Comparison of ENCODE assay signal across 11 cellular contexts in the genomic region with DNA sequence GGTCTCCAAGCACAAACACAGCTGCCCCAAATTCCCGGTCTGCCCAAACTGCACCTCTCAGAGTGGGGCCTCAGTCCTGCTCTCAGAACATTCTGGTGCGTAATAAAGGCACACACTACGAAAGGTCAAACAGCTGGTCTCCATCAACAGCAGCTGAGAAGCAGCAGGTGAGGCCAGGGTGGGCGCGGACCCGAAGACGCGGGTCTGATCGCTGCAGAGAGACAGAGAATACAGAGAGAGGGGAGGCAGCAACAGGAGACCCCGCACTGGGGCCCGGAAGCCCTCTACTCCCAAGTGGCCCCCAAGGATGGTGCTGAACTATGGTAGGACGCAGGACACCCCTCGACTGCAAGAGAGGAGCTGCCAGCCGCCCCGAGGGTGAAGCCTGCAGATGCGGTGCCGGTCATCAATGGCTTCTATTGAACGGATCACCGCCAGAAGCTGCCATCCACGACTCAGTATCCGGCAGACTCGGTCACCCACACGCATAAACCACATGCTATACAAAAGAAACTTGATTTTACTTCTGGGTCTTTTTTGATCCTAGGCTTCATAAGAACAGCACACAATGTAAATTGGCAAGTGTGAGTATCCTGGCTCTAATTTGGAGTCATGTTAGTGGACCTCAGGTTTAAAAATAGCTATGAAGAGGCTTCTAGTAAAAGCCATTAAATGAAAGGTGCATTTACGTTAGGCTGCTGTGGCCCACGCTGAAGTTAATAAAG. TPM values are rescaled to one million over a fixed set of nuclear protein-coding genes. Genes with fewer than 3 reads are reported as not detected.
DNase-seq lines count a peak whose midpoint lies in the region; ATAC-seq and TF ChIP-seq lines count a peak whose summit lies in the region.
"Had no signal": no experiment of that assay in that cellular context is flagged by ENCODE, and none has a peak within 500 bp of the region (broad histone marks: within the 10 kb centered on the region; RNA-seq: fewer than 3 reads in every experiment).

No MANE protein-coding gene starts in this region.

- DNase-seq in dorsolateral prefrontal cortex (no peak), psoas muscle (peak in 1 of 2 donors; percentile 42), D341Med (ENCODE audit: low spot score) (no peak), GF-D8 (lab: John Stamatoyannopoulos, UW) (no peak), NCI-H2029 treated with DMSO at 0.1 percent for 48 hours (lab: John Stamatoyannopoulos, UW) (no peak), ascending aorta (ENCODE audit: low spot score in 2 of 2) (no peak)
- DNase-seq: amniotic stem cell, PC-9 had no signal

- intact Hi-C loops in dorsolateral prefrontal cortex (cut with DNase I) (no loop called here), psoas muscle (cut with DNase I) (no loop called here), ascending aorta (cut with DNase I) (no loop called here)

- ATAC-seq in GM18511 (IDR thresholded peaks at IDR 0.05; ENCODE audit: unreplicated experiment) = peak; percentile 47
- ATAC-seq in HG02884 (IDR thresholded peaks at IDR 0.05; ENCODE audit: unreplicated experiment) = peak; percentile 17
- ATAC-seq in psoas muscle = peak in 3 of 4 donors; percentile 57 to 81 (median 73)

- H3K4me1 ChIP-seq in psoas muscle (peaks cover 67% of the 10 kb centered on the region), ascending aorta (peaks cover 3 to 21% of the 10 kb centered on the region in 2 donors)

- H3K9me3 ChIP-seq in psoas muscle (no peaks in the 10 kb centered on the region), ascending aorta (no peaks in the 10 kb centered on the region)

- H3K27ac ChIP-seq in dorsolateral prefrontal cortex (peak overlapping the region in 30 of 59 donors; percentile 2 to 77 (median 42)), psoas muscle (peak overlapping the region; percentile 73), ascending aorta (no peak overlapping the region)
- H3K27ac ChIP-seq: HL-60, PC-9 had no signal

- WGBS in psoas muscle, 3 donors = 51 to 68% (median 57%) methylated on average over 25 of the region's 25 CpGs

- H3K36me3 ChIP-seq in psoas muscle (ENCODE audit: insufficient read depth in 1 of 2, low read depth in 1 of 2) (no peaks in the 10 kb centered on the region), ascending aorta (no peaks in the 10 kb centered on the region)

- no peaks in the 10 kb centered on the region for H3K27me3 ChIP-seq in dorsolateral prefrontal cortex
- no peaks in the 10 kb centered on the region for H3K27me3 ChIP-seq in psoas muscle (ENCODE audit: insufficient read depth in 3 of 3, low read length in 2 of 3)
- H3K27me3 ChIP-seq in ascending aorta = no peaks in the 10 kb centered on the region

- peak overlapping the region in 41 of 59 donors; percentile 1 to 56 (median 29) for H3K4me3 ChIP-seq in dorsolateral prefrontal cortex
- peak overlapping the region; percentile 46 for H3K4me3 ChIP-seq in psoas muscle
- H3K4me3 ChIP-seq in ascending aorta = no peak overlapping the region
- H3K4me3 ChIP-seq: PC-9 had no signal

- no peak for TF ChIP-seq CTCF in dorsolateral prefrontal cortex (IDR thresholded peaks at IDR 0.05 in 54 of 56, conservative IDR thresholded peaks at IDR 0.05 in 2 of 56; ENCODE audit: low read depth in 1 of 56, partially characterized antibody in 56 of 56)
- TF ChIP-seq CTCF in psoas muscle (IDR thresholded peaks at IDR 0.05) = no peak
- TF ChIP-seq CTCF in ascending aorta (IDR thresholded peaks at IDR 0.05) = no peak

RNA-seq across cellular contexts. Expression of a gene that starts 33.4 kb away (rescaled TPM):
- total RNA-seq in dorsolateral prefrontal cortex = 10 to 100 TPM; 28.8 to 87.6 (median 61.8) TPM
- total RNA-seq in psoas muscle = 10 to 100 TPM; 27.2 to 38.7 (median 33.9) TPM
- polyA plus RNA-seq in psoas muscle = 10 to 100 TPM; 28.2 to 58.1 (median 39.6) TPM
- total RNA-seq in ascending aorta = 35.4 TPM

Comparison
In these comparisons a context has a peak if more than half of its experiments do, and no peak if none do; other contexts are left out.
1. ATAC-seq: peak in every context shown above with its lines; median percentile 73 in psoas muscle; 47 in GM18511; 17 in HG02884.
2. H3K27ac ChIP-seq: peak in dorsolateral prefrontal cortex (30 of 59) and psoas muscle (single experiment); none in ascending aorta (0 of 2).
3. H3K4me3 ChIP-seq: peak in dorsolateral prefrontal cortex (41 of 59) and psoas muscle (single experiment); none in ascending aorta (0 of 2).